Comparison of ENCODE assay signal across 6 cellular contexts in genomic region chr7:73325424-73325823, GRCh38. TPM values are rescaled to one million over a fixed set of nuclear protein-coding genes. Genes with fewer than 3 reads are reported as not detected.
"Had no signal": no experiment of that assay in that cellular context is flagged by ENCODE, and none has a peak within 500 bp of the region (broad histone marks: within the 10 kb centered on the region; RNA-seq: fewer than 3 reads in every experiment).

No MANE protein-coding gene starts in this region.

RNA-seq across cellular contexts. Expression of gene TRIM50, which starts 2.5 kb away (rescaled TPM):
- total RNA-seq: K562, M059J, PC-3, SJSA1 had no signal
- polyA plus RNA-seq: K562 had no signal

RNA-seq across cellular contexts. Expression of gene FKBP6, which starts 2.5 kb away (rescaled TPM):
- total RNA-seq: K562, M059J, PC-3, Peyer's patch, Right ventricle myocardium superior, SJSA1 had no signal
- polyA plus RNA-seq: K562 had no signal
